Comparison of ENCODE assay signal across 8 cellular contexts in genomic region chr17:7561028-7561575, GRCh38. TPM values are rescaled to one million over a fixed set of nuclear protein-coding genes. Genes with fewer than 3 reads are reported as not detected.
DNase-seq lines count a peak whose midpoint lies in the region; ATAC-seq, FAIRE-seq and TF ChIP-seq lines count a peak whose summit lies in the region.

No MANE protein-coding gene starts in this region.

- peak overlapping the region; percentile 86 for H3K4me3 Mint-ChIP-seq in central memory CD8-positive, alpha-beta T cell

- peaks cover 35 to 49% of the 10 kb centered on the region in 2 donors for H3K4me1 ChIP-seq in kidney (ENCODE audit: control insufficient read depth in 1 of 2, insufficient read depth in 1 of 2, low read depth in 1 of 2, low read length in 2 of 2)

- peak overlapping the region; percentile 97 for H3K27ac Mint-ChIP-seq in central memory CD8-positive, alpha-beta T cell (ENCODE audit: low read depth)

- peaks cover 33% of the 10 kb centered on the region for H3K4me1 Mint-ChIP-seq in central memory CD8-positive, alpha-beta T cell

- peak; percentile 95 for TF ChIP-seq CTCF in kidney (IDR thresholded peaks at IDR 0.05; ENCODE audit: borderline replicate concordance, extremely low read depth, insufficient read depth)

- H3K9me3 Mint-ChIP-seq in central memory CD8-positive, alpha-beta T cell = no peaks in the 10 kb centered on the region

- H3K36me3 Mint-ChIP-seq in central memory CD8-positive, alpha-beta T cell (ENCODE audit: insufficient read depth) = peaks cover 28% of the 10 kb centered on the region

- peak; percentile 49 for ATAC-seq in HG03095 (IDR thresholded peaks at IDR 0.05; ENCODE audit: unreplicated experiment)
- ATAC-seq in central memory CD8-positive, alpha-beta T cell (replicated peaks; ENCODE audit: extremely low read depth, poor library complexity, severe bottlenecking) = peak; percentile 78

- intact Hi-C loops in kidney (cut with DNase I) = no loop called here

- H3K27ac ChIP-seq in kidney (ENCODE audit: low read depth in 2 of 2, low read length in 2 of 2) = peak overlapping the region; percentile 80 to 99

- no peak for FAIRE-seq in kidney (lab: Jason Lieb, UNC)

- no peaks in the 10 kb centered on the region for H3K27me3 Mint-ChIP-seq in central memory CD8-positive, alpha-beta T cell

- H3K9me3 ChIP-seq in kidney (ENCODE audit: control insufficient read depth in 1 of 2, low read length in 2 of 2) = no peaks in the 10 kb centered on the region

- peak overlapping the region; percentile 69 to 86 for H3K4me3 ChIP-seq in kidney (ENCODE audit: low read length in 2 of 2)

- peak; percentile 69 for DNase-seq in NK-92 treated with Interleukin-12 subunit alpha and Interleukin-12 subunit beta, amount 100 ng/mL, for 24 hours (lab: John Stamatoyannopoulos, UW)
- no peak for DNase-seq in NK-92 (lab: John Stamatoyannopoulos, UW; ENCODE audit: unreplicated experiment)
- DNase-seq in NCI-H2227 treated with DMSO at 0.1 percent for 48 hours (lab: John Stamatoyannopoulos, UW) = peak; percentile 78
- peak; percentile 88 for DNase-seq in activated CD4-positive, CD25-positive, alpha-beta regulatory T cell treated with anti-CD3 and anti-CD28 coated beads, Interleukin-2, amount 50 U/mL, for 72 hours
- DNase-seq in central memory CD8-positive, alpha-beta T cell (ENCODE audit: low spot score in 2 of 2) = peak; percentile 66 to 72
- peak; percentile 97 for DNase-seq in kidney
- DNase-seq in stimulated activated CD4-positive, alpha-beta T cell treated with anti-CD3 and anti-CD28 coated beads, Interleukin-15, amount 100 ng/mL, for 24 hours = peak; percentile 93

- peaks cover 8 to 18% of the 10 kb centered on the region in 2 donors for H3K36me3 ChIP-seq in kidney (ENCODE audit: control insufficient read depth in 1 of 2, insufficient read depth in 2 of 2, low read length in 2 of 2)

- H3K9ac ChIP-seq in kidney (ENCODE audit: low read length in 2 of 2) = peak overlapping the region; percentile 63 to 92

RNA-seq across cellular contexts. Expression of gene SENP3, which starts 0.6 kb away (rescaled TPM):
- total RNA-seq in kidney = 43.5 TPM
- polyA plus RNA-seq in kidney (ENCODE audit: insufficient read depth, low read depth, low replicate concordance) = 50.3 TPM

RNA-seq across cellular contexts. Expression of gene TNFSF13, which starts 2.6 kb away (rescaled TPM):
- 99.2 TPM for total RNA-seq in kidney
- polyA plus RNA-seq in kidney (ENCODE audit: insufficient read depth, low read depth, low replicate concordance) = 68.6 TPM

RNA-seq across cellular contexts. Expression of gene TNFSF12, which starts 12.2 kb away (rescaled TPM):
- total RNA-seq in kidney = 48.0 TPM
- polyA plus RNA-seq in kidney (ENCODE audit: insufficient read depth, low read depth, low replicate concordance) = 61.8 TPM

RNA-seq across cellular contexts. Expression of gene CD68, which starts 18.3 kb away (rescaled TPM):
- total RNA-seq in kidney = 92.6 TPM
- 38.3 TPM for polyA plus RNA-seq in kidney (ENCODE audit: insufficient read depth, low read depth, low replicate concordance)

RNA-seq across cellular contexts. Expression of gene MPDU1, which starts 22.6 kb away (rescaled TPM):
- total RNA-seq in kidney = 54.2 TPM
- polyA plus RNA-seq in kidney (ENCODE audit: insufficient read depth, low read depth, low replicate concordance) = 145 TPM
